ENCODE assay signal across 11 cellular contexts in the genomic region with DNA sequence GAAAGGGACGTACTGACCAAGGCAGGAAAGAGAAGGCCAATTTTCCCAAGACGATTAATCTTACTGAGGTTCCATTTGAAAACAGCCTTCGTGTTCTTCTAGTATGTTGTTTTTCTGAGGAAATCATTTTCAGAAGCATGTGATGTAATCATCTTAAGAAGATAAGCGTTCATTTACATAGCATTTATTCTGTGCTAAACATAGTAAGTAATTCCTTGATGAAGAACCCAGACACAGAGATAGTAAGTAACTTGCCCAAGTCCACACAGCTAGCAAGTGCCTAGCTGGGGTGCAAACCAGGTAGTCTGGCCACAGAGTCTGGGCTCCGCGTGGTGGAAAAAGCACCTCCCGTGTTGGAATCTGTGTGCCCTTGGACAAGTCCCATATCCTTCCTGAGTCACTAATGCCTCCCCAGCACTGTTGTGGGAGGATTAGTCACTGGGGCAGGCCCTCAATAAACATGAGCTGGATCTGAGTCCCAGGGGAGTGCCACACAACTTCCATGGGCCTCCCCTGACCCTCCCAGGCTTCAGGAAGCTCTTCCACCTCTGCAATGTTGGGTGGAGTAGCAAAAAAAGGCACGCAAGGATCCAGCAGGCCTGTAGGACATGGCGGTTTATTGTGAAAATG. TPM values are rescaled to one million over a fixed set of nuclear protein-coding genes. Genes with fewer than 3 reads are reported as not detected.
DNase-seq lines count a peak whose midpoint lies in the region; ATAC-seq lines count a peak whose summit lies in the region.
"Had no signal": no experiment of that assay in that cellular context is flagged by ENCODE, and none has a peak within 500 bp of the region (broad histone marks: within the 10 kb centered on the region; RNA-seq: fewer than 3 reads in every experiment).

No MANE protein-coding gene starts in this region.

- H3K4me3 ChIP-seq in mucosa of stomach (ENCODE audit: low read length), result no peak overlapping the region

- no peak overlapping the region for H3K27ac Mint-ChIP-seq in activated CD4-positive, alpha-beta memory T cell treated with anti-CD3 and anti-CD28 coated beads for 36 hours

- DNase-seq in Right ventricle myocardium inferior (ENCODE audit: missing footprints), result no peak
- no peak for DNase-seq in cardiac septum (ENCODE audit: low spot score)
- peak; percentile 22 to 82 for DNase-seq in dermis microvascular lymphatic vessel endothelial cell (ENCODE audit: low read depth in 2 of 2)
- DNase-seq in activated CD4-positive, alpha-beta memory T cell treated with anti-CD3 and anti-CD28 coated beads for 36 hours, result no peak
- no peak for DNase-seq in NK-92 treated with Interleukin-12 subunit alpha and Interleukin-12 subunit beta, amount 100 ng/mL, for 24 hours (lab: John Stamatoyannopoulos, UW)
- DNase-seq in stimulated activated naive CD4-positive, alpha-beta T cell (lab: John Stamatoyannopoulos, UW), result no peak
- DNase-seq: activated gamma-delta T cell, AML-193 had no signal

- ATAC-seq in Right ventricle myocardium inferior, result peak; percentile 74
- no peak for ATAC-seq in GM19395 (IDR thresholded peaks at IDR 0.05; ENCODE audit: unreplicated experiment)

- peak overlapping the region; percentile 51 for H3K9ac ChIP-seq in mucosa of stomach (ENCODE audit: low read length)

- H3K4me3 Mint-ChIP-seq in activated CD4-positive, alpha-beta memory T cell treated with anti-CD3 and anti-CD28 coated beads for 36 hours, result no peak overlapping the region

- POLR2A ChIA-PET in activated CD4-positive, alpha-beta memory T cell treated with anti-CD3 and anti-CD28 coated beads for 36 hours (lab: Charles Lee), result no interaction called here

- H3K9me3 Mint-ChIP-seq in activated CD4-positive, alpha-beta memory T cell treated with anti-CD3 and anti-CD28 coated beads for 36 hours, result no peaks in the 10 kb centered on the region

- H3K27me3 ChIP-seq in mucosa of stomach (ENCODE audit: control insufficient read depth, insufficient read depth, low read length), result no peaks in the 10 kb centered on the region
- H3K27me3 ChIP-seq: neutrophil had no signal

- H3K27me3 Mint-ChIP-seq in activated CD4-positive, alpha-beta memory T cell treated with anti-CD3 and anti-CD28 coated beads for 36 hours, result peaks cover 19% of the 10 kb centered on the region

- H3K9me3 ChIP-seq in mucosa of stomach (ENCODE audit: control insufficient read depth, low read length), result no peaks in the 10 kb centered on the region
- H3K9me3 ChIP-seq: neutrophil had no signal

- H3K36me3 ChIP-seq in mucosa of stomach (ENCODE audit: control insufficient read depth, insufficient read depth, low read length), result no peaks in the 10 kb centered on the region
- H3K36me3 ChIP-seq: neutrophil had no signal

- no peaks in the 10 kb centered on the region for H3K4me1 Mint-ChIP-seq in activated CD4-positive, alpha-beta memory T cell treated with anti-CD3 and anti-CD28 coated beads for 36 hours (ENCODE audit: low read depth)

- intact Hi-C loops in Right ventricle myocardium inferior (cut with DNase I), result no loop called here
- intact Hi-C loops in cardiac septum (cut with DNase I), result no loop called here
- intact Hi-C loops in activated CD4-positive, alpha-beta memory T cell treated with anti-CD3 and anti-CD28 coated beads for 36 hours (cut with micrococcal nuclease), result no loop called here

- no peaks in the 10 kb centered on the region for H3K36me3 Mint-ChIP-seq in activated CD4-positive, alpha-beta memory T cell treated with anti-CD3 and anti-CD28 coated beads for 36 hours

- peaks cover 54% of the 10 kb centered on the region for H3K4me1 ChIP-seq in mucosa of stomach (ENCODE audit: control insufficient read depth, insufficient read depth, low read length)

- CTCF ChIA-PET in activated CD4-positive, alpha-beta memory T cell treated with anti-CD3 and anti-CD28 coated beads for 36 hours (lab: Charles Lee), result no interaction called here

RNA-seq across cellular contexts. Expression of a gene that starts 26.9 kb away (rescaled TPM):
- total RNA-seq in Right ventricle myocardium inferior (12.9 TPM), cardiac septum (11.8 TPM), dermis microvascular lymphatic vessel endothelial cell (29.8 and 30.0 TPM in 2 replicates)
- total RNA-seq in activated CD4-positive, alpha-beta memory T cell treated with anti-CD3 and anti-CD28 coated beads for 36 hours, result under 1 TPM; 0.26 to 0.97 TPM

Comparison
In these comparisons a context has a peak if more than half of its experiments do, and no peak if none do; other contexts are left out.
1. DNase-seq: peak in dermis microvascular lymphatic vessel endothelial cell (2 of 2); none in Right ventricle myocardium inferior (single experiment), cardiac septum (single experiment), activated CD4-positive, alpha-beta memory T cell treated with anti-CD3 and anti-CD28 coated beads for 36 hours (single experiment), NK-92 treated with Interleukin-12 subunit alpha and Interleukin-12 subunit beta, amount 100 ng/mL, for 24 hours (single experiment) and stimulated activated naive CD4-positive, alpha-beta T cell (0 of 6).